Comparison of ENCODE assay signal across 22 cellular contexts in the genomic region with DNA sequence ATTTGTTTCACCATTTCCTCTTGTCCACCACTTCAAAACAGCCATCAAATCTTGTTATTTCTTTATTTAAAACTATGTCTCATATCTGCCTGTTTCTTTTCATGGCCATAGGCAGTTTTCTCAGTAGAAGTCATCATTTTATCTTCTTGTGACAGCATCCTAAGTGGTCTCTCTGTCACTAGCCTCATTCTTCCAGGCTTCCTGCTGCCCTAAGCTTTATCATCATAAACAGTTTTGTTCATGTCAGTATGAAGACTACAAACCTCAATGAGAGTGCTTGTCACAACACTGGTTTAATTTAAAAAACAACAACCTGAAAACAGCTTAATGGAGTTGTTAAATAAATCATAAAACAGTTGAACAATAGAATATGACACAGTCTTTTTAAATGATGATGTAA.
"Had no signal": no experiment of that assay in that cellular context is flagged by ENCODE, and none has a peak within 500 bp of the region (broad histone marks: within the 10 kb centered on the region; RNA-seq: fewer than 3 reads in every experiment).

No MANE protein-coding gene starts in this region.

- H3K9ac ChIP-seq: SK-N-SH had no signal

- ATAC-seq: Panc1, PC-3, T-cell had no signal

- H3K9me3 ChIP-seq: SK-N-SH had no signal

- DNase-seq: KBM-7, NCI-H1092, NCI-H1105 treated with DMSO at 0.1 percent for 48 hours, NCI-H1417 treated with DMSO at 0.1 percent for 48 hours, NCI-H146, NCI-H1694 treated with DMSO at 0.1 percent for 48 hours, NCI-H1930, NCI-H2081, NCI-H2107, NCI-H2171 treated with DMSO at 0.1 percent for 48 hours, NCI-H345, NCI-H524, NCI-H526 treated with DMSO at 0.1 percent for 48 hours, NCI-H774, PC-3, SHP77, SK-N-SH, SW 1271, T-cell had no signal

- H3K27ac ChIP-seq: HL-60, RWPE1 had no signal

- H3K4me2 ChIP-seq: SK-N-SH had no signal
